8 cellular contexts compared by ENCODE assay signal in genomic region chr2:69693472-69694450, GRCh38. TPM values are rescaled to one million over a fixed set of nuclear protein-coding genes. Genes with fewer than 3 reads are reported as not detected.
A peak's percentile ranks its signal among the peaks of the same experiment; 100 is the strongest.
DNase-seq lines count a peak whose midpoint lies in the region; TF ChIP-seq lines count a peak whose summit lies in the region.

No MANE protein-coding gene starts in this region.

- H3K4me1 Mint-ChIP-seq in activated naive CD8-positive, alpha-beta T cell (ENCODE audit: low read depth): peaks cover 89% of the 10 kb centered on the region

- peaks cover 0 to 13% (median 10%) of the 10 kb centered on the region in 4 donors for H3K4me1 ChIP-seq in transverse colon
- peaks cover 43% of the 10 kb centered on the region for H3K4me1 ChIP-seq in PC-9 (replicated peaks; ENCODE audit: insufficient read depth)

- in situ Hi-C loops in transverse colon (cut with MboI; ENCODE audit: low pct_ligation_motif_present in 1 of 4, low pct_unique_long_range_greater_than_20kb in 1 of 4, low sequenced_read_pairs in 3 of 4): no loop called here

- no peaks in the 10 kb centered on the region for H4K20me1 ChIP-seq in PC-9 (ENCODE audit: insufficient read depth)

- no peak for TF ChIP-seq CTCF in NB4 (IDR thresholded peaks at IDR 0.05; ENCODE audit: low read depth, low read length)
- TF ChIP-seq CTCF in transverse colon (IDR thresholded peaks at IDR 0.05): no peak
- no peak for TF ChIP-seq CTCF in PC-9 (conservative IDR thresholded peaks at IDR 0.05)

- CTCF ChIA-PET in PC-9 (lab: Charles Lee): no interaction called here

- intact Hi-C loops in transverse colon (cut with DNase I; ENCODE audit: low total_unique reads) (no loop called here), PC-9 (cut with micrococcal nuclease; ENCODE audit: unreplicated experiment) (no loop called here)

- no peaks in the 10 kb centered on the region for H3K36me3 ChIP-seq in transverse colon
- no peaks in the 10 kb centered on the region for H3K36me3 ChIP-seq in PC-9 (ENCODE audit: low read depth)

- H3K4me3 ChIP-seq in NB4 (ENCODE audit: low read depth, low read length) (peak overlapping the region; percentile 12), transverse colon (no peak overlapping the region), PC-9 (no peak overlapping the region)

- H3K9me3 ChIP-seq in transverse colon (no peaks in the 10 kb centered on the region), PC-9 (ENCODE audit: insufficient read depth, low read depth) (no peaks in the 10 kb centered on the region)

- TF ChIP-seq EP300 in transverse colon (IDR thresholded peaks at IDR 0.05; ENCODE audit: low read depth): no peak

- H3K27me3 ChIP-seq in transverse colon: no peaks in the 10 kb centered on the region
- H3K27me3 ChIP-seq in PC-9 (ENCODE audit: insufficient read depth, low read depth): no peaks in the 10 kb centered on the region

- peaks cover 2% of the 10 kb centered on the region for H3K36me3 Mint-ChIP-seq in activated naive CD8-positive, alpha-beta T cell

- 70 to 78% methylated on average over 5 to 6 of the region's 6 CpGs for WGBS in transverse colon (ENCODE audit: low coverage in 1 of 2), 2 donors

- H3K4me3 Mint-ChIP-seq in activated naive CD8-positive, alpha-beta T cell: peak overlapping the region; percentile 80

- H3K27me3 Mint-ChIP-seq in activated naive CD8-positive, alpha-beta T cell: no peaks in the 10 kb centered on the region

- no peak overlapping the region for H3K4me2 ChIP-seq in PC-9

- TF ChIP-seq POLR2A in NB4 (IDR thresholded peaks at IDR 0.05; ENCODE audit: extremely low read depth, insufficient read length) (no peak), transverse colon (IDR thresholded peaks at IDR 0.05) (no peak)

- no peaks in the 10 kb centered on the region for H3K9me2 ChIP-seq in PC-9 (ENCODE audit: insufficient read depth)

- H3K27ac Mint-ChIP-seq in activated naive CD8-positive, alpha-beta T cell: peak overlapping the region; percentile 81

- peak overlapping the region; percentile 2 to 54 (median 29) for H3K27ac ChIP-seq in transverse colon
- H3K27ac ChIP-seq in PC-9: no peak overlapping the region

- DNase-seq in stimulated activated CD4-positive, alpha-beta T cell treated with anti-CD3 and anti-CD28 coated beads, Interleukin-4, amount 100 ng/mL, for 24 hours: peak; percentile 20
- no peak for DNase-seq in stimulated activated CD4-positive, alpha-beta T cell treated with anti-CD3 and anti-CD28 coated beads, Interleukin-1b, Interleukin-23, amount 100 ng/mL, for 48 hours
- DNase-seq in NB4 (ENCODE audit: low read depth) (peak; percentile 99), transverse colon (peak; percentile 26), T1000 (lab: John Stamatoyannopoulos, UW) (no peak), PC-9 (no peak), DMS53 (lab: John Stamatoyannopoulos, UW) (no peak)

- peaks cover 28% of the 10 kb centered on the region for H3F3A ChIP-seq in PC-9 (ENCODE audit: insufficient read depth, low read depth)

- POLR2A ChIA-PET in PC-9 (lab: Charles Lee; ENCODE audit: unreplicated experiment): no interaction called here

- no peak overlapping the region for H2AFZ ChIP-seq in PC-9

- no peaks in the 10 kb centered on the region for H3K79me2 ChIP-seq in PC-9 (ENCODE audit: low read depth)

- no peaks in the 10 kb centered on the region for H3K9me3 Mint-ChIP-seq in activated naive CD8-positive, alpha-beta T cell (ENCODE audit: low read depth)

- BruUV-seq in PC-9 (replicated peaks; lab: Mats Ljungman, UMichigan): no TSS peak

RNA-seq across cellular contexts. Expression of gene ANXA4, which starts 48.2 kb away (rescaled TPM):
- total RNA-seq in transverse colon: 100 to 1,000 TPM in 2 of 4 donors, 10 to 100 TPM in 2; 33.3 to 125 (median 99.4) TPM
- total RNA-seq in PC-9 (2021): 82.9 and 109 TPM in 2 replicates

RNA-seq across cellular contexts. Expression of gene AAK1, which starts 50.2 kb away (rescaled TPM):
- total RNA-seq in transverse colon (100 to 1,000 TPM in 1 of 4 donors, 10 to 100 TPM in 3; 34.8 to 109 (median 70.2) TPM), PC-9 (2021) (50.3 and 66.6 TPM in 2 replicates)

Comparison
In these comparisons a context has a peak if more than half of its experiments do, and no peak if none do; other contexts are left out.
1. DNase-seq: peak in stimulated activated CD4-positive, alpha-beta T cell treated with anti-CD3 and anti-CD28 coated beads, Interleukin-4, amount 100 ng/mL, for 24 hours (single experiment), NB4 (single experiment) and transverse colon (single experiment); none in stimulated activated CD4-positive, alpha-beta T cell treated with anti-CD3 and anti-CD28 coated beads, Interleukin-1b, Interleukin-23, amount 100 ng/mL, for 48 hours (single experiment), T1000 (single experiment), PC-9 (0 of 2) and DMS53 (single experiment).